ENCODE assay signal across 10 cellular contexts in the genomic region with DNA sequence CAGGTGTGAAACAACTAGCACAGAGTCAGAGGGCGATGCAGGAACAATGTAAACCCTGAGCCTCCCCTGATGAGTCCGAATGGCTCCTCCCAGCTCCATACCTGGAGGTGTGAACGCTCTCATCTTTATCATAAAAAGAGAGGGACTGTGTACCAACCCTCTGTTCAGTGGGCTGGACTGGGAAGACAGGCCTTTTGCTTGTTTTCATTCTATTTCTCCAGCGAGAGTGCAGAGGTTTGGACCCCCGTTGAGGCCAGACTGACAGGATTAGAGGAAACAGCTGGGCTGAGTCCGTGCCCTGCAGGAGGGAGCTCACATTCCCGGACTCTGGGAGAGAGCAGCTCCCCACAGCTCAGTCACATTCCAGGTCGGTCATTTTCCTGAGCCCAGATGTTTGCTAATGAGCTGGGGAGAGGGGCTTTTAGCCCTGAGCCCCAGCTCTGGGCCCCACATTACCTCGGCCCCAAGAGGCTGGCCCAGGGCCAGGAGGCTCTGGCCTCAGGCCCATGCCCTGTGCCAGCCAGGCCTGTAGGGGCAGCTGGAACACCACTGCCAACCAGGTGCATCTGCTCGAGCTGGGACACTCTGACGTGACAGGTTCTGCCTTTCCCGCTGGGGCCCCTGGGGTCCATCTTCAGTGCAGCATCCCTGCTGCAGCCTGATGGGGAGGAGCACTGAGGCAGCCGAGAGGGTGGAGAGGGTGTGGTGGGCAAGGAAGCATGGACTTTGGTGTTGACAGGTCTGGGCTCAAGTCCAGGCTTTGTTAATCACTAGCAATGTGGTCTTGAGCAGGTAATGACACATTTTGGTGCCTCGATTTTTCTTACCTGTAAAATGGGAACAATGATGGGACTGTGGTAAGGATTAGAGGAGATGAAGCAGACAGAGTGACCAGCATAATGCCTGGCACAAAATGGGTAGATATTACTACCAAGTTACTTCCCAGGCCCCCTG. TPM values are rescaled to one million over a fixed set of nuclear protein-coding genes. Genes with fewer than 3 reads are reported as not detected.
DNase-seq lines count a peak whose midpoint lies in the region; ATAC-seq and TF ChIP-seq lines count a peak whose summit lies in the region.
"Had no signal": no experiment of that assay in that cellular context is flagged by ENCODE, and none has a peak within 500 bp of the region (broad histone marks: within the 10 kb centered on the region; RNA-seq: fewer than 3 reads in every experiment).

No MANE protein-coding gene starts in this region.

- H3K27ac ChIP-seq in HCT116 (ENCODE audit: low read depth, low read length) = no peak overlapping the region
- H3K27ac ChIP-seq in esophagus (ENCODE audit: low read depth in 2 of 2, low read length in 1 of 2) = peak overlapping the region; percentile 70 to 88

- peaks cover 12% of the 10 kb centered on the region; the same call in 1 of the 2 replicates for H3K79me2 ChIP-seq in HCT116 (ENCODE audit: insufficient read depth, low read length)

- H3K27me3 ChIP-seq in HCT116 (ENCODE audit: insufficient read depth, low read length) (no peaks in the 10 kb centered on the region), NT2/D1 (ENCODE audit: insufficient read depth, insufficient read length) (peaks cover 33% of the 10 kb centered on the region), esophagus (ENCODE audit: control insufficient read depth in 1 of 2, insufficient read depth in 2 of 2, low read length in 2 of 2) (no peaks in the 10 kb centered on the region)

- RAD21 ChIA-PET in HCT116 (lab: Charles Lee; ENCODE audit: low non-redundant PET in 1 of 2, low total read pairs in 2 of 2, uncharacterized antibody in 2 of 2, unreplicated experiment in 2 of 2) = interaction anchor here in 1 of 2 experiments (0.7 kb wide), 1 partner anchor 1999 kb away, joined by 3 read pairs; no protein-coding TSS in a partner anchor

- peak in 2 of 3 experiments; percentile 6 to 16; a peak in 1 of 6 replicates for TF ChIP-seq CTCF in HCT116 (IDR thresholded peaks at IDR 0.05 in 2 of 3, conservative IDR thresholded peaks at IDR 0.05 in 1 of 3; ENCODE audit: borderline replicate concordance in 1 of 3, insufficient read depth in 1 of 3, low read depth in 2 of 3, low read length in 2 of 3)
- peak; percentile 12 for TF ChIP-seq CTCF in retinal pigment epithelial cell (conservative IDR thresholded peaks at IDR 0.05; ENCODE audit: low read depth, low read length)

- H3K36me3 ChIP-seq in HCT116 (ENCODE audit: control insufficient read depth in 1 of 2, insufficient read depth in 2 of 2, low read length in 2 of 2) (no peaks in the 10 kb centered on the region), NT2/D1 (ENCODE audit: insufficient read depth, insufficient read length, low read length) (no peaks in the 10 kb centered on the region), esophagus (ENCODE audit: control insufficient read depth in 2 of 2, insufficient read depth in 2 of 2, low read length in 1 of 2) (no peaks in the 10 kb centered on the region)

- H3K4me3 ChIP-seq in HCT116 (replicated peaks in 1 of 2; ENCODE audit: low read depth in 1 of 2, low read length in 2 of 2) (no peak overlapping the region), NT2/D1 (ENCODE audit: insufficient read length, low read depth) (no peak overlapping the region), esophagus (ENCODE audit: low read depth in 1 of 2, low read length in 2 of 2) (no peak overlapping the region), retinal pigment epithelial cell (ENCODE audit: low read length) (no peak overlapping the region)

- no peaks in the 10 kb centered on the region for H3K9me2 ChIP-seq in HCT116 (ENCODE audit: insufficient read depth)

- no peak for TF ChIP-seq POLR2A in HCT116 (IDR thresholded peaks at IDR 0.05; ENCODE audit: borderline replicate concordance, extremely low read depth, insufficient read depth, insufficient read length)

- TF ChIP-seq RAD21 in HCT116 (IDR thresholded peaks at IDR 0.05; ENCODE audit: low read depth) = no peak

- POLR2A ChIA-PET in HCT116 (lab: Charles Lee) = no interaction called here

- DNase-seq in HCT116 (ENCODE audit: low read depth, low spot score) (peak; percentile 6), NT2/D1 (ENCODE audit: low read depth, low spot score) (peak; percentile 28), retinal pigment epithelial cell (ENCODE audit: low read depth) (no peak), midbrain (lab: John Stamatoyannopoulos, UW) (no peak)
- DNase-seq in activated CD4-positive, alpha-beta T cell treated with anti-CD3 and anti-CD28 coated beads for 4 hours = no peak
- DNase-seq: activated CD4-positive, alpha-beta memory T cell treated with anti-CD3 and anti-CD28 coated beads, Interleukin-2, amount 10 ng/mL, durations not matched to agents 7 days and 5 days; kidney glomerular epithelial cell had no signal

- H3K9ac ChIP-seq in HCT116 (ENCODE audit: low read length) (no peak overlapping the region), NT2/D1 (ENCODE audit: insufficient read length, low read depth) (no peak overlapping the region)

- ATAC-seq in HCT116 (no peak), HG02571 (IDR thresholded peaks at IDR 0.05; ENCODE audit: unreplicated experiment) (no peak), HG02840 (IDR thresholded peaks at IDR 0.05; ENCODE audit: low FRiP score, unreplicated experiment) (no peak)

- intact Hi-C loops in HCT116 (cut with micrococcal nuclease) = loop anchor here (5.0 kb wide), 2 partner anchors 43 to 153 kb away; partner anchors contain the start of gene CAPZB

- 28 to 29% methylated on average over 14 of the region's 14 CpGs for WGBS in esophagus, 2 donors

- no TSS peak for BruUV-seq in HCT116 (replicated peaks; lab: Mats Ljungman, UMichigan)

- H3K4me2 ChIP-seq in HCT116 (ENCODE audit: low read length) = peak overlapping the region; percentile 15; the same call in 1 of the 2 replicates

- CTCF ChIA-PET in HCT116 (lab: Charles Lee) = interaction anchor here (0.7 to 1.9 kb wide), 3 partner anchors 8 to 58 kb away, joined by 3 to 6 read pairs (median 6); no protein-coding TSS in a partner anchor

- H4K20me1 ChIP-seq in HCT116 (ENCODE audit: insufficient read depth) = no peaks in the 10 kb centered on the region

- H3K9me3 ChIP-seq in HCT116 (ENCODE audit: control insufficient read depth in 1 of 2, insufficient read depth in 1 of 2, low read depth in 1 of 2, low read length in 2 of 2) (no peaks in the 10 kb centered on the region), NT2/D1 (ENCODE audit: insufficient read depth, low read length) (no peaks in the 10 kb centered on the region), esophagus (ENCODE audit: control insufficient read depth in 2 of 2, insufficient read depth in 1 of 2, low read depth in 1 of 2, low read length in 1 of 2) (no peaks in the 10 kb centered on the region)

- H3K4me1 ChIP-seq in HCT116 (ENCODE audit: control insufficient read depth in 1 of 2, insufficient read depth in 2 of 2, low read length in 2 of 2) (peaks cover 30 to 45% of the 10 kb centered on the region in 2 experiments), NT2/D1 (ENCODE audit: insufficient read depth, insufficient read length) (peaks cover 6% of the 10 kb centered on the region), esophagus (ENCODE audit: control insufficient read depth in 2 of 2, insufficient read depth in 2 of 2, low read length in 1 of 2) (peaks cover 2 to 3% of the 10 kb centered on the region in 2 donors)

- H2AFZ ChIP-seq in HCT116 (ENCODE audit: low read depth, low read length, poor library complexity, severe bottlenecking) = no peak overlapping the region

TF ChIP-seq in HCT116, 20 proteins besides CTCF, POLR2A, EP300 and RAD21:
- TF ChIP-seq MAX (IDR thresholded peaks at IDR 0.05) (peak; percentile 54; the same call in 1 of the 2 replicates), EGR1 (IDR thresholded peaks at IDR 0.05; ENCODE audit: low read depth) (no peak), SIN3A (IDR thresholded peaks at IDR 0.05; ENCODE audit: low read depth) (no peak), SRF (IDR thresholded peaks at IDR 0.05; ENCODE audit: low read depth) (no peak), TCF7L2 (IDR thresholded peaks at IDR 0.05; ENCODE audit: borderline replicate concordance, extremely low read depth, insufficient read depth, insufficient read length) (no peak), ATF3 (IDR thresholded peaks at IDR 0.05) (no peak), CBX3 (IDR thresholded peaks at IDR 0.05; ENCODE audit: low read depth) (peak; percentile 52; the same call in 1 of the 2 replicates), ZNF274 (IDR thresholded peaks at IDR 0.05; ENCODE audit: low read depth, low read length) (no peak)

RNA-seq across cellular contexts. Expression of gene NBL1, which starts 3.5 kb away (rescaled TPM):
- 75.4 TPM for total RNA-seq in HCT116 (2021; ENCODE audit: unreplicated experiment)
- polyA plus RNA-seq in HCT116 (2012) = 98.1 and 129 TPM in 2 replicates
- polyA plus RNA-seq in esophagus = 100 to 1,000 TPM in 1 of 2 donors, 10 to 100 TPM in 1; 91.7 to 111 TPM

RNA-seq across cellular contexts. Expression of gene HTR6, which starts 24.0 kb away (rescaled TPM):
- total RNA-seq in HCT116 (2021; ENCODE audit: unreplicated experiment) = 0.57 TPM
- polyA plus RNA-seq in HCT116 (2012) = 0.60 and 0.72 TPM in 2 replicates
- under 1 TPM in 1 of 2 donors, not detected in 1; 0.02 TPM for polyA plus RNA-seq in esophagus
- total RNA-seq: activated CD4-positive, alpha-beta memory T cell treated with anti-CD3 and anti-CD28 coated beads, Interleukin-2, amount 10 ng/mL, durations not matched to agents 7 days and 5 days had no signal

Comparison
In these comparisons a context has a peak if more than half of its experiments do, and no peak if none do; other contexts are left out.
1. DNase-seq: peak in HCT116 (single experiment) and NT2/D1 (single experiment); none in retinal pigment epithelial cell (single experiment), activated CD4-positive, alpha-beta T cell treated with anti-CD3 and anti-CD28 coated beads for 4 hours (0 of 2) and midbrain (single experiment).